ENCODE assay signal across 8 cellular contexts in genomic region chr10:89271532-89271931, GRCh38.
"Had no signal": no experiment of that assay in that cellular context is flagged by ENCODE, and none has a peak within 500 bp of the region (broad histone marks: within the 10 kb centered on the region; RNA-seq: fewer than 3 reads in every experiment).

No MANE protein-coding gene starts in this region.

- H3K4me3 ChIP-seq: GM23248, HAP-1 had no signal

- H3K9me3 ChIP-seq: HAP-1 had no signal

- ATAC-seq: HCT116 had no signal

- H3K27ac ChIP-seq: GM23248, HL-60 had no signal

- H2AFZ ChIP-seq: GM23248 had no signal

- H3K4me1 ChIP-seq: HAP-1 had no signal

- DNase-seq: GM23248, GOT3, H7, HFFc6, IMR-90 had no signal

- H3K27ac Mint-ChIP-seq: HFFc6 had no signal

- H3K9me3 Mint-ChIP-seq: HFFc6 had no signal

- H3K36me3 ChIP-seq: HAP-1 had no signal

- H3K9ac ChIP-seq: GM23248 had no signal

- H3K4me3 Mint-ChIP-seq: HFFc6 had no signal
